ENCODE assay signal across 23 cellular contexts in genomic region chr15:24766511-24767133, GRCh38.
"Had no signal": no experiment of that assay in that cellular context is flagged by ENCODE, and none has a peak within 500 bp of the region (broad histone marks: within the 10 kb centered on the region; RNA-seq: fewer than 3 reads in every experiment).

No MANE protein-coding gene starts in this region.

- DNase-seq: islet precursor cell; left ventricle myocardium inferior; midbrain; mucosa of descending colon; naive thymus-derived CD4-positive, alpha-beta T cell; ovary; right lobe of liver; stimulated activated CD4-positive, alpha-beta T cell treated with anti-CD3 and anti-CD28 coated beads, Interleukin-1b, Interleukin-23, amount 100 ng/mL, for 48 hours; stimulated activated CD4-positive, alpha-beta T cell treated with anti-CD3 and anti-CD28 coated beads, Interleukin-2, amount 100 ng/mL, for 48 hours; stimulated activated CD4-positive, alpha-beta T cell treated with anti-CD3 and anti-CD28 coated beads, Interleukin-4, amount 100 ng/mL, for 4 hours; stimulated activated CD8-positive, alpha-beta memory T cell treated with anti-CD3 and anti-CD28 coated beads, Interleukin-4, amount 100 ng/mL, for 48 hours; stimulated activated naive CD4-positive, alpha-beta T cell treated with Interleukin-2 at 50 U/mL for 16 hours; stimulated activated naive CD8-positive, alpha-beta T cell treated with anti-CD3 and anti-CD28 coated beads, Interleukin-15, amount 100 ng/mL, for 72 hours; substantia nigra; uterus had no signal

- H3K4me1 ChIP-seq: left ventricle myocardium inferior, right atrium auricular region, right lobe of liver, tibial nerve, uterus had no signal

- H3K9me3 Mint-ChIP-seq: type B pancreatic cell had no signal

- H3K4me3 ChIP-seq: left ventricle myocardium inferior, lung, mucosa of descending colon, ovary, right atrium auricular region, right lobe of liver, smooth muscle cell, tibial nerve, uterus had no signal

- H3K27ac Mint-ChIP-seq: naive thymus-derived CD4-positive, alpha-beta T cell; natural killer cell treated with Interleukin-12 subunit alpha and Interleukin-12 subunit beta and Interleukin-15 and Interleukin-18, amount 100 ng/mL, for 72 hours; progenitor cell of endocrine pancreas; stimulated activated memory B cell treated with anti-CD40 and anti-IgM and Interleukin-4, amounts not matched to agents 10 μg/mL and 1 μg/mL and 100 μg/mL, for 72 hours; stimulated activated naive CD8-positive, alpha-beta T cell treated with anti-CD3 and anti-CD28 coated beads, Interleukin-15, amount 100 ng/mL, for 72 hours; type B pancreatic cell had no signal

- H3K4me1 Mint-ChIP-seq: stimulated activated memory B cell treated with anti-CD40 and anti-IgM and Interleukin-4, amounts not matched to agents 10 μg/mL and 1 μg/mL and 100 μg/mL, for 72 hours had no signal

- H3K27me3 ChIP-seq: ovary, right atrium auricular region, right lobe of liver, tibial nerve, uterus had no signal

- H3K27me3 Mint-ChIP-seq: natural killer cell treated with Interleukin-12 subunit alpha and Interleukin-12 subunit beta and Interleukin-15 and Interleukin-18, amount 100 ng/mL, for 72 hours; progenitor cell of endocrine pancreas; stimulated activated memory B cell treated with anti-CD40 and anti-IgM and Interleukin-4, amounts not matched to agents 10 μg/mL and 1 μg/mL and 100 μg/mL, for 72 hours; stimulated activated naive CD8-positive, alpha-beta T cell treated with anti-CD3 and anti-CD28 coated beads, Interleukin-15, amount 100 ng/mL, for 72 hours; type B pancreatic cell had no signal

- H3K36me3 Mint-ChIP-seq: stimulated activated memory B cell treated with anti-CD40 and anti-IgM and Interleukin-4, amounts not matched to agents 10 μg/mL and 1 μg/mL and 100 μg/mL, for 72 hours; type B pancreatic cell had no signal

- ATAC-seq: mucosa of descending colon; naive thymus-derived CD4-positive, alpha-beta T cell; natural killer cell treated with Interleukin-12 subunit alpha and Interleukin-12 subunit beta and Interleukin-15 and Interleukin-18, amount 100 ng/mL, for 72 hours; right lobe of liver; stimulated activated memory B cell treated with anti-CD40 and anti-IgM and Interleukin-4, amounts not matched to agents 10 μg/mL and 1 μg/mL and 100 μg/mL, for 72 hours; stimulated activated naive CD8-positive, alpha-beta T cell treated with anti-CD3 and anti-CD28 coated beads, Interleukin-15, amount 100 ng/mL, for 72 hours had no signal

- H3K9me3 ChIP-seq: ovary, right atrium auricular region, right lobe of liver, tibial nerve, uterus had no signal

- H3K36me3 ChIP-seq: left ventricle myocardium inferior, ovary, right atrium auricular region, right lobe of liver, tibial nerve, uterus had no signal

- H3K4me2 ChIP-seq: smooth muscle cell had no signal

- H3K4me3 Mint-ChIP-seq: naive thymus-derived CD4-positive, alpha-beta T cell; natural killer cell treated with Interleukin-12 subunit alpha and Interleukin-12 subunit beta and Interleukin-15 and Interleukin-18, amount 100 ng/mL, for 72 hours; stimulated activated memory B cell treated with anti-CD40 and anti-IgM and Interleukin-4, amounts not matched to agents 10 μg/mL and 1 μg/mL and 100 μg/mL, for 72 hours; stimulated activated naive CD8-positive, alpha-beta T cell treated with anti-CD3 and anti-CD28 coated beads, Interleukin-15, amount 100 ng/mL, for 72 hours; type B pancreatic cell had no signal
